ENCODE assay signal across 16 cellular contexts in genomic region chr5:44807269-44807668, GRCh38. TPM values are rescaled to one million over a fixed set of nuclear protein-coding genes. Genes with fewer than 3 reads are reported as not detected.
DNase-seq lines count a peak whose midpoint lies in the region; ATAC-seq and TF ChIP-seq lines count a peak whose summit lies in the region.
"Had no signal": no experiment of that assay in that cellular context is flagged by ENCODE, and none has a peak within 500 bp of the region (broad histone marks: within the 10 kb centered on the region; RNA-seq: fewer than 3 reads in every experiment).

No MANE protein-coding gene starts in this region.

- H3K36me3 Mint-ChIP-seq in activated T-cell treated with anti-CD3 and anti-CD28 coated beads, Interleukin-2, amount 50 U/mL, for 72 hours (ENCODE audit: insufficient read depth in 2 of 2) = peaks cover 6 to 12% of the 10 kb centered on the region in 2 donors

- no peak overlapping the region for H2AFZ ChIP-seq in DND-41 (ENCODE audit: low read depth, low read length)

- DNase-seq in DND-41 (no peak), HT-29 (ENCODE audit: low spot score) (peak; percentile 84), RWPE2 (ENCODE audit: low spot score) (no peak), glomerular visceral epithelial cell (ENCODE audit: extremely low spot score) (peak; percentile 12), NCI-H2081 treated with DMSO at 0.1 percent for 48 hours (lab: John Stamatoyannopoulos, UW) (no peak)
- no peak for DNase-seq in activated T-cell treated with anti-CD3 and anti-CD28 coated beads, Interleukin-2, amount 50 U/mL, for 72 hours
- DNase-seq: activated CD4-positive, alpha-beta T cell treated with anti-CD3 and anti-CD28 coated beads, Interleukin-2, amount 10 ng/mL, durations not matched to agents 7 days and 5 days; activated T-cell treated with anti-CD3 and anti-CD28 coated beads, Interleukin-2, amount 50 U/mL, for 24 hours; adrenal gland; hippocampal formation; left ventricle myocardium inferior had no signal

- peaks cover 37% of the 10 kb centered on the region for H3K4me1 Mint-ChIP-seq in activated T-cell treated with anti-CD3 and anti-CD28 coated beads, Interleukin-2, amount 50 U/mL, for 72 hours (ENCODE audit: low read depth)

- H3K79me2 ChIP-seq in DND-41 (ENCODE audit: insufficient read depth, low read length) = peaks cover 48% of the 10 kb centered on the region

- peaks cover 42% of the 10 kb centered on the region for H3K4me1 ChIP-seq in DND-41 (ENCODE audit: insufficient read depth, low read length)
- H3K4me1 ChIP-seq in RWPE2 (ENCODE audit: insufficient read depth, poor library complexity, severe bottlenecking) = peaks cover 32% of the 10 kb centered on the region

- H3K27ac Mint-ChIP-seq in activated T-cell treated with anti-CD3 and anti-CD28 coated beads, Interleukin-2, amount 50 U/mL, for 72 hours = no peak overlapping the region
- H3K27ac Mint-ChIP-seq: activated T-cell treated with anti-CD3 and anti-CD28 coated beads, Interleukin-2, amount 50 U/mL, for 24 hours; T-helper 2 cell treated with Interferon-gamma antibody and Interleukin-4, amounts not matched to agents 5 μg/mL and 100 μg/mL, for 36 hours had no signal

- H3K27me3 Mint-ChIP-seq in activated T-cell treated with anti-CD3 and anti-CD28 coated beads, Interleukin-2, amount 50 U/mL, for 72 hours (ENCODE audit: low read depth) = no peaks in the 10 kb centered on the region
- H3K27me3 Mint-ChIP-seq: activated CD4-positive, alpha-beta T cell treated with anti-CD3 and anti-CD28 coated beads, Interleukin-2, amount 10 ng/mL, durations not matched to agents 7 days and 5 days had no signal

- H3K36me3 ChIP-seq in DND-41 (ENCODE audit: insufficient read depth, low read length) (peaks cover 19% of the 10 kb centered on the region), RWPE2 (ENCODE audit: low read depth) (peaks cover 27% of the 10 kb centered on the region)

- no peaks in the 10 kb centered on the region for H3K9me3 Mint-ChIP-seq in activated T-cell treated with anti-CD3 and anti-CD28 coated beads, Interleukin-2, amount 50 U/mL, for 72 hours
- H3K9me3 Mint-ChIP-seq: activated CD4-positive, alpha-beta T cell treated with anti-CD3 and anti-CD28 coated beads, Interleukin-2, amount 10 ng/mL, durations not matched to agents 7 days and 5 days; activated T-cell treated with anti-CD3 and anti-CD28 coated beads, Interleukin-2, amount 50 U/mL, for 24 hours; T-helper 2 cell treated with Interferon-gamma antibody and Interleukin-4, amounts not matched to agents 5 μg/mL and 100 μg/mL, for 36 hours had no signal

- H3K27me3 ChIP-seq in DND-41 (ENCODE audit: insufficient read depth, low read length, poor library complexity) = no peaks in the 10 kb centered on the region
- no peaks in the 10 kb centered on the region for H3K27me3 ChIP-seq in RWPE2 (ENCODE audit: insufficient read depth, poor library complexity, severe bottlenecking)
- H3K27me3 ChIP-seq: adrenal gland, BLaER1 had no signal

- peaks cover 7% of the 10 kb centered on the region for H4K20me1 ChIP-seq in DND-41 (ENCODE audit: insufficient read depth, low read length)

- H3K4me3 Mint-ChIP-seq in activated T-cell treated with anti-CD3 and anti-CD28 coated beads, Interleukin-2, amount 50 U/mL, for 72 hours = peak overlapping the region in 1 of 2 donors; percentile 16

- H3K4me2 ChIP-seq in DND-41 (ENCODE audit: insufficient read depth, low read length) = peak overlapping the region; percentile 70; the same call in 1 of the 2 replicates

- H3K4me3 ChIP-seq in DND-41 (ENCODE audit: low read depth in 1 of 2, low read length in 2 of 2) (no peak overlapping the region), RWPE2 (ENCODE audit: severe bottlenecking) (no peak overlapping the region)
- H3K4me3 ChIP-seq: BLaER1 had no signal

- no peak for TF ChIP-seq CTCF in DND-41 (IDR thresholded peaks at IDR 0.05; ENCODE audit: borderline replicate concordance, extremely low read depth, low read length, poor library complexity, severe bottlenecking)
- TF ChIP-seq CTCF in RWPE2 (IDR thresholded peaks at IDR 0.05; ENCODE audit: poor library complexity, severe bottlenecking) = no peak

- ATAC-seq in DND-41 (ENCODE audit: insufficient read depth, low read depth) = no peak
- peak; percentile 48 for ATAC-seq in RWPE2 (ENCODE audit: low read depth)
- no peak for ATAC-seq in activated T-cell treated with anti-CD3 and anti-CD28 coated beads, Interleukin-2, amount 50 U/mL, for 72 hours (replicated peaks in 1 of 2)
- ATAC-seq in GM18909 (IDR thresholded peaks at IDR 0.05; ENCODE audit: poor library complexity, unreplicated experiment) = no peak
- no peak for ATAC-seq in GM18870 (IDR thresholded peaks at IDR 0.05; ENCODE audit: unreplicated experiment)
- ATAC-seq: GM12878 had no signal

- H3K27ac ChIP-seq in DND-41 (ENCODE audit: low read length) (no peak overlapping the region), RWPE2 (ENCODE audit: poor library complexity, severe bottlenecking) (no peak overlapping the region)
- H3K27ac ChIP-seq: adrenal gland, BLaER1, left ventricle myocardium inferior had no signal

- no peak overlapping the region for H3K9ac ChIP-seq in DND-41 (ENCODE audit: low read depth, low read length)
- H3K9ac ChIP-seq: BLaER1 had no signal

- H3K9me3 ChIP-seq in DND-41 (ENCODE audit: insufficient read depth, low read length, severe bottlenecking) = no peaks in the 10 kb centered on the region
- H3K9me3 ChIP-seq in RWPE2 (ENCODE audit: severe bottlenecking) = no peaks in the 10 kb centered on the region
- H3K9me3 ChIP-seq: adrenal gland, BLaER1, left ventricle myocardium inferior had no signal

RNA-seq across cellular contexts. Expression of gene MRPS30, which starts 1.5 kb away (rescaled TPM):
- total RNA-seq in HT-29 (2014; rRNA removed; shearing (Covaris generic)) = 161 and 168 TPM in 2 replicates
- total RNA-seq in activated T-cell treated with anti-CD3 and anti-CD28 coated beads, Interleukin-2, amount 50 U/mL, for 72 hours = 10 to 100 TPM; 44.7 to 49.9 TPM

Comparison
In these comparisons a context has a peak if more than half of its experiments do, and no peak if none do; other contexts are left out.
1. DNase-seq: peak in HT-29 (single experiment) and glomerular visceral epithelial cell (single experiment); none in DND-41 (single experiment), RWPE2 (single experiment), NCI-H2081 treated with DMSO at 0.1 percent for 48 hours (single experiment) and activated T-cell treated with anti-CD3 and anti-CD28 coated beads, Interleukin-2, amount 50 U/mL, for 72 hours (0 of 2).